Comparison of ENCODE assay signal across 19 cellular contexts in genomic region chr13:35140321-35140720, GRCh38.
DNase-seq lines count a peak whose midpoint lies in the region.
"Had no signal": no experiment of that assay in that cellular context is flagged by ENCODE, and none has a peak within 500 bp of the region (broad histone marks: within the 10 kb centered on the region; RNA-seq: fewer than 3 reads in every experiment).

No MANE protein-coding gene starts in this region.

- peak overlapping the region; percentile 56 for H3K27ac Mint-ChIP-seq in dendritic cell treated with granulocyte-macrophage colony-stimulating factor and Interleukin-4, amounts not matched to agents 40 ng/mL and 50 ng/mL, for 4 days
- H3K27ac Mint-ChIP-seq: CD4-positive, alpha-beta T cell had no signal

- no peak overlapping the region for H2BK12ac ChIP-seq in mesenchymal stem cell (ENCODE audit: low read length in 2 of 2)

- H3K36me3 Mint-ChIP-seq in dendritic cell treated with granulocyte-macrophage colony-stimulating factor and Interleukin-4, amounts not matched to agents 40 ng/mL and 50 ng/mL, for 4 days (ENCODE audit: low read depth): no peaks in the 10 kb centered on the region

- H3K9ac ChIP-seq in mesenchymal stem cell (ENCODE audit: low read length): no peak overlapping the region

- no peak overlapping the region for H3K4ac ChIP-seq in mesenchymal stem cell (ENCODE audit: low read depth in 1 of 2, low read length in 2 of 2)

- no peak overlapping the region for H3K18ac ChIP-seq in mesenchymal stem cell (ENCODE audit: low read depth in 1 of 2, low read length in 2 of 2)

- no peaks in the 10 kb centered on the region for H3K4me1 ChIP-seq in mesenchymal stem cell (ENCODE audit: control insufficient read depth, insufficient read depth, low read depth, low read length)
- H3K4me1 ChIP-seq: SJSA1 had no signal

- H3K36me3 ChIP-seq in mesenchymal stem cell (ENCODE audit: control insufficient read depth in 1 of 2, insufficient read depth in 2 of 2, low read depth in 1 of 2, low read length in 2 of 2): no peaks in the 10 kb centered on the region
- H3K36me3 ChIP-seq: HAP-1, SJSA1 had no signal

- no peak overlapping the region for H3K14ac ChIP-seq in mesenchymal stem cell (ENCODE audit: low read length in 2 of 2)

- H3K9me3 ChIP-seq in mesenchymal stem cell (ENCODE audit: control insufficient read depth, low read length): no peaks in the 10 kb centered on the region
- H3K9me3 ChIP-seq: HAP-1, SJSA1 had no signal

- no peak overlapping the region for H2AK5ac ChIP-seq in mesenchymal stem cell (ENCODE audit: low read length, severe bottlenecking)

- H2BK5ac ChIP-seq in mesenchymal stem cell (ENCODE audit: low read depth, low read length, poor library complexity, severe bottlenecking): no peak overlapping the region

- H4K8ac ChIP-seq in mesenchymal stem cell (ENCODE audit: low read length): peak overlapping the region; percentile 35

- H3K4me1 Mint-ChIP-seq in dendritic cell treated with granulocyte-macrophage colony-stimulating factor and Interleukin-4, amounts not matched to agents 40 ng/mL and 50 ng/mL, for 4 days (ENCODE audit: low read depth): peaks cover 36% of the 10 kb centered on the region

- no peak overlapping the region for H3K23ac ChIP-seq in mesenchymal stem cell (ENCODE audit: low read length in 2 of 2)

- H3K4me2 ChIP-seq in mesenchymal stem cell (ENCODE audit: low read length, poor library complexity, severe bottlenecking): no peak overlapping the region

- no peaks in the 10 kb centered on the region for H3K9me3 Mint-ChIP-seq in dendritic cell treated with granulocyte-macrophage colony-stimulating factor and Interleukin-4, amounts not matched to agents 40 ng/mL and 50 ng/mL, for 4 days
- H3K9me3 Mint-ChIP-seq: CD4-positive, alpha-beta T cell had no signal

- H3K4me3 ChIP-seq in mesenchymal stem cell (ENCODE audit: insufficient read depth in 1 of 2, low read depth in 1 of 2, low read length in 2 of 2): no peak overlapping the region
- H3K4me3 ChIP-seq: GM12878, HAP-1, K562, SJSA1 had no signal

- H2AFZ ChIP-seq in mesenchymal stem cell (ENCODE audit: low read depth, low read length): no peak overlapping the region

- H3K27ac ChIP-seq in mesenchymal stem cell (ENCODE audit: low read length, poor library complexity, severe bottlenecking): no peak overlapping the region
- H3K27ac ChIP-seq: RWPE1, SJSA1 had no signal

- H4K91ac ChIP-seq in mesenchymal stem cell (ENCODE audit: low read length): no peak overlapping the region

- no peak overlapping the region for H3K4me3 Mint-ChIP-seq in dendritic cell treated with granulocyte-macrophage colony-stimulating factor and Interleukin-4, amounts not matched to agents 40 ng/mL and 50 ng/mL, for 4 days
- H3K4me3 Mint-ChIP-seq: CD4-positive, alpha-beta T cell had no signal

- in situ Hi-C loops in KBM-7 (cut with MboI; ENCODE audit: low pct_unique_long_range_greater_than_20kb, low sequenced_read_pairs): no loop called here

- intact Hi-C loops in dendritic cell treated with granulocyte-macrophage colony-stimulating factor and Interleukin-4, amounts not matched to agents 40 ng/mL and 50 ng/mL, for 4 days (cut with micrococcal nuclease): no loop called here

- no peaks in the 10 kb centered on the region for H3K27me3 Mint-ChIP-seq in dendritic cell treated with granulocyte-macrophage colony-stimulating factor and Interleukin-4, amounts not matched to agents 40 ng/mL and 50 ng/mL, for 4 days
- H3K27me3 Mint-ChIP-seq: CD4-positive, alpha-beta T cell had no signal

- no peak overlapping the region for H2BK15ac ChIP-seq in mesenchymal stem cell (ENCODE audit: low read depth, poor library complexity, severe bottlenecking)

- peaks cover 2% of the 10 kb centered on the region for H3K79me1 ChIP-seq in mesenchymal stem cell (replicated peaks; ENCODE audit: low read length, poor library complexity, severe bottlenecking)

- no peaks in the 10 kb centered on the region for H3K27me3 ChIP-seq in mesenchymal stem cell (ENCODE audit: control insufficient read depth in 1 of 2, insufficient read depth in 1 of 2, low read length in 2 of 2)
- H3K27me3 ChIP-seq: SJSA1 had no signal

- DNase-seq in EL (peak; percentile 4), NCI-H2029 (lab: John Stamatoyannopoulos, UW) (peak; percentile 24), mesenchymal stem cell (peak; percentile 39), KBM-7 (no peak), C1 segment of cervical spinal cord (lab: John Stamatoyannopoulos, UW) (no peak), DMS 273 treated with DMSO at 0.1 percent for 48 hours (lab: John Stamatoyannopoulos, UW) (no peak)
- DNase-seq: ACHN; CD4-positive, alpha-beta T cell; DMS79; NCI-H1048; NCI-H1694; NCI-H345; NCI-H526 had no signal

- H2BK120ac ChIP-seq in mesenchymal stem cell (ENCODE audit: low read depth, low read length): no peak overlapping the region

- WGBS in mesenchymal stem cell: 18% methylated on average over 1 of the region's 1 CpG

Comparison
In these comparisons a context has a peak if more than half of its experiments do, and no peak if none do; other contexts are left out.
1. DNase-seq: peak in EL (single experiment), NCI-H2029 (single experiment) and mesenchymal stem cell (single experiment); none in KBM-7 (single experiment), C1 segment of cervical spinal cord (0 of 14) and DMS 273 treated with DMSO at 0.1 percent for 48 hours (single experiment).